ENCODE assay signal across 35 cellular contexts in the genomic region with DNA sequence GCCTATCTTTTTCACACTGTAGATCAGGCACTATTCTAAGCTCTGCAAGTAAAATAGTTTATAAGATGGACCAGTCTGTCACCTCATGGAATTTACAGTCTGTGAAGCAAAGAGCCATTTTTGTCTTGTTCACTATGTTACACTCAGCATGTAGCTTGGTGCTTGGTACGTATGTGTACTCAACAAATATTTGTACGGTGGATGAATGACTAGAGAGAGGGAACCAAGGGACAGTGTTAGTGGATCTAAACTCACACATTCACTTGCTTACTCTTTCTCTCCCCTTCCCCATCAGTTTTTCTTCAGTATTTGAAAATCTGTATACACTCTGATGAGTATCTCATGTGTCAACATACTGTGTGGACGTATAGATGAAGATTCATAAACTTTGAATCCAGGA. TPM values are rescaled to one million over a fixed set of nuclear protein-coding genes. Genes with fewer than 3 reads are reported as not detected.
"Had no signal": no experiment of that assay in that cellular context is flagged by ENCODE, and none has a peak within 500 bp of the region (broad histone marks: within the 10 kb centered on the region; RNA-seq: fewer than 3 reads in every experiment).

No MANE protein-coding gene starts in this region.

- H3K36me3 ChIP-seq: adrenal gland, brain microvascular endothelial cell, breast epithelium had no signal

- H3K27ac ChIP-seq: adrenal gland, body of pancreas, brain microvascular endothelial cell, breast epithelium, VCaP had no signal

- H3K27me3 ChIP-seq: adrenal gland, body of pancreas, brain microvascular endothelial cell, breast epithelium had no signal

- DNase-seq: activated B cell treated with CpG ODN at 0.5 μM for 24 hours; activated CD4-positive, alpha-beta memory T cell treated with anti-CD3 and anti-CD28 coated beads for 36 hours; activated CD4-positive, alpha-beta T cell treated with anti-CD3 and anti-CD28 coated beads for 4 hours; activated CD4-positive, alpha-beta T cell treated with anti-CD3 and anti-CD28 coated beads, Interleukin-2, amount 10 ng/mL, durations not matched to agents 24 days and 14 days; activated CD4-positive, alpha-beta T cell treated with anti-CD3 and anti-CD28 coated beads, Interleukin-2, amount 50 U/mL, for 1 hour; activated CD4-positive, alpha-beta T cell treated with anti-CD3 and anti-CD28 coated beads, Interleukin-2, amount 50 U/mL, for 4 hours; activated CD4-positive, CD25-positive, alpha-beta regulatory T cell treated with anti-CD3 and anti-CD28 coated beads, Interleukin-2, amount 50 U/mL, for 72 hours; activated CD8-positive, alpha-beta memory T cell treated with anti-CD3 and anti-CD28 coated beads, Interleukin-2, amount 50 U/mL, for 4 hours; activated CD8-positive, alpha-beta T cell treated with anti-CD3 and anti-CD28 coated beads for 36 hours; activated effector memory CD4-positive, alpha-beta T cell treated with anti-CD3 and anti-CD28 coated beads, Interleukin-2, amount 50 U/mL, for 16 hours; activated gamma-delta T cell treated with Interleukin-2 at 50 U/mL for 16 hours; activated naive CD4-positive, alpha-beta T cell; activated naive CD4-positive, alpha-beta T cell treated with anti-CD3 and anti-CD28 coated beads for 36 hours; activated naive CD4-positive, alpha-beta T cell treated with anti-CD3 and anti-CD28 coated beads, Interleukin-2, amount 50 U/mL, for 16 hours; activated naive CD8-positive, alpha-beta T cell treated with anti-CD3 and anti-CD28 coated beads for 36 hours; activated T-cell treated with anti-CD3 and anti-CD28 coated beads for 4 hours; activated T-cell treated with anti-CD3 and anti-CD28 coated beads, Interleukin-2, amount 50 U/mL, for 1 hour; activated T-cell treated with anti-CD3 and anti-CD28 coated beads, Interleukin-2, amount 50 U/mL, for 4 hours; activated T-cell treated with anti-CD3 and anti-CD28 coated beads, Interleukin-2, amount 50 U/mL, for 72 hours; adrenal gland; amniotic stem cell; aorta; body of pancreas; brain microvascular endothelial cell; central memory CD4-positive, alpha-beta T cell; T-helper 2 cell; T-helper 9 cell had no signal

- H3K4me1 ChIP-seq: adrenal gland, breast epithelium had no signal

- ATAC-seq: activated CD8-positive, alpha-beta T cell treated with anti-CD3 and anti-CD28 coated beads for 36 hours; activated naive CD4-positive, alpha-beta T cell treated with anti-CD3 and anti-CD28 coated beads, Interleukin-2, amount 50 U/mL, for 72 hours; activated T-cell treated with anti-CD3 and anti-CD28 coated beads, Interleukin-2, amount 50 U/mL, for 4 hours; activated T-cell treated with anti-CD3 and anti-CD28 coated beads, Interleukin-2, amount 50 U/mL, for 72 hours; activated T-helper 17 cell treated with anti-CD3 and anti-CD28 coated beads, Interleukin-2, amount 50 U/mL, for 72 hours; body of pancreas had no signal

- H3K4me3 ChIP-seq: adrenal gland, body of pancreas, breast epithelium had no signal

- H3K9me3 ChIP-seq: adrenal gland, body of pancreas had no signal

RNA-seq across cellular contexts. Expression of gene PTF1A, which starts 45.9 kb away (rescaled TPM):
- total RNA-seq: activated B cell treated with CpG ODN at 0.5 μM for 24 hours; activated CD4-positive, alpha-beta memory T cell treated with anti-CD3 and anti-CD28 coated beads for 36 hours; activated CD4-positive, alpha-beta T cell treated with anti-CD3 and anti-CD28 coated beads, Interleukin-2, amount 10 ng/mL, durations not matched to agents 24 days and 14 days; activated CD8-positive, alpha-beta memory T cell treated with anti-CD3 and anti-CD28 coated beads for 36 hours; activated CD8-positive, alpha-beta T cell treated with anti-CD3 and anti-CD28 coated beads for 36 hours; activated naive CD4-positive, alpha-beta T cell treated with anti-CD3 and anti-CD28 coated beads for 36 hours; activated naive CD4-positive, alpha-beta T cell treated with anti-CD3 and anti-CD28 coated beads, Interleukin-2, amount 50 U/mL, for 72 hours; activated naive CD8-positive, alpha-beta T cell treated with anti-CD3 and anti-CD28 coated beads for 36 hours; activated T-cell treated with anti-CD3 and anti-CD28 coated beads, Interleukin-2, amount 50 U/mL, for 4 hours; activated T-cell treated with anti-CD3 and anti-CD28 coated beads, Interleukin-2, amount 50 U/mL, for 72 hours; activated T-helper 1 cell treated with anti-CD3 and anti-CD28 coated beads, Interleukin-12 subunit alpha, Interleukin-12 subunit beta, Interleukin-2, Interleukin-4 antibody, amounts not matched to agents 30 ng/mL and 10 ng/mL and 1 ng/mL, durations not matched to agents 14 hours and 24 hours and 36 hours; activated T-helper 17 cell treated with anti-CD3 and anti-CD28 coated beads, Interleukin-2, amount 50 U/mL, for 72 hours; adrenal gland; aorta; astrocyte; breast epithelium; cardiac septum had no signal
